In the genomic region with DNA sequence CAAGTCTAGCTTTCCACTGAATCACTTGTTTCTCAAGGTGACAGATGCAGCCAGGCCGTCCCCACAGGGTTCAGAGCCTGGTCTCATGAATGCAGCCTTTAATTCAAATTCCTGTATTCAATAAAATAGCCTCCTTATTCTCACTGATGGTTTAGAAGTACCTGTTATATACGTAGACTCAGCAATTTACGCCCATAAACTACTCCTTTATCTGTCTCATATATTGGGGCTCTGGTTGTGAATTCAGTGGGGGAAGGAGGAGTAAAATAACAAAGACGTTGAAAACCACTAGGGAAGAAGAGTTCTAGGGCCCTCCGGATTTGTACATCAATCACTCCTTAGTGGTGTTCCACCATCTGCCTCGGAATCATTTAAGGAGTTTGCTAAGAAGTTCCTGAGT, we compare ENCODE assay signal across 9 cellular contexts. TPM values are rescaled to one million over a fixed set of nuclear protein-coding genes. Genes with fewer than 3 reads are reported as not detected.
A peak's percentile ranks its signal among the peaks of the same experiment; 100 is the strongest.
DNase-seq lines count a peak whose midpoint lies in the region; FAIRE-seq and TF ChIP-seq lines count a peak whose summit lies in the region.
"Had no signal": no experiment of that assay in that cellular context is flagged by ENCODE, and none has a peak within 500 bp of the region (broad histone marks: within the 10 kb centered on the region; RNA-seq: fewer than 3 reads in every experiment).

No MANE protein-coding gene starts in this region.

- no peaks in the 10 kb centered on the region for H3K9me3 Mint-ChIP-seq in Calu3 (ENCODE audit: low read depth, unreplicated experiment)
- H3K9me3 Mint-ChIP-seq: activated CD4-positive, alpha-beta T cell treated with anti-CD3 and anti-CD28 coated beads, Interleukin-2, amount 10 ng/mL, durations not matched to agents 24 days and 14 days had no signal

- TSS peak; percentile 53 for BruUV-seq in Calu3 (replicated peaks; lab: Mats Ljungman, UMichigan)

- no peak for DNase-seq in Calu3
- DNase-seq in NT2/D1 (ENCODE audit: low read depth, low spot score), result no peak
- no peak for DNase-seq in fibroblast of villous mesenchyme (ENCODE audit: low read depth)
- no peak for DNase-seq in retinal pigment epithelial cell (ENCODE audit: low read depth)
- no peak for DNase-seq in SIG-M5 treated with dmso at 0.1 percent for 504 hours (lab: John Stamatoyannopoulos, UW; ENCODE audit: unreplicated experiment)
- DNase-seq in erythroblast (lab: John Stamatoyannopoulos, UW), result no peak
- no peak for DNase-seq in urothelium cell line (ENCODE audit: low spot score)
- DNase-seq: activated CD4-positive, alpha-beta T cell treated with anti-CD3 and anti-CD28 coated beads, Interleukin-2, amount 10 ng/mL, durations not matched to agents 24 days and 14 days; stimulated activated CD8-positive, alpha-beta memory T cell treated with anti-CD3 and anti-CD28 coated beads, Interleukin-4, amount 100 ng/mL, for 48 hours had no signal

- TF ChIP-seq POLR2A in erythroblast (IDR thresholded peaks at IDR 0.05; ENCODE audit: low read length), result no peak

- CTCF ChIA-PET in Calu3 (lab: Charles Lee), result no interaction called here

- H3K27me3 ChIP-seq in NT2/D1 (ENCODE audit: insufficient read depth, insufficient read length), result no peaks in the 10 kb centered on the region

- H3K27me3 Mint-ChIP-seq in Calu3 (ENCODE audit: unreplicated experiment), result no peaks in the 10 kb centered on the region

- peak overlapping the region; percentile 81 for H3K4me3 ChIP-seq in NT2/D1 (ENCODE audit: insufficient read length, low read depth)
- peak overlapping the region; percentile 69 for H3K4me3 ChIP-seq in fibroblast of villous mesenchyme (ENCODE audit: low read depth, low read length)
- H3K4me3 ChIP-seq in retinal pigment epithelial cell (ENCODE audit: low read length), result peak overlapping the region; percentile 52

- peaks cover 42% of the 10 kb centered on the region for H3K36me3 Mint-ChIP-seq in Calu3 (ENCODE audit: insufficient read depth, unreplicated experiment)

- H3K27ac Mint-ChIP-seq in Calu3 (ENCODE audit: unreplicated experiment), result no peak overlapping the region
- H3K27ac Mint-ChIP-seq: activated CD4-positive, alpha-beta T cell treated with anti-CD3 and anti-CD28 coated beads, Interleukin-2, amount 10 ng/mL, durations not matched to agents 24 days and 14 days had no signal

- peaks cover 9% of the 10 kb centered on the region for H3K4me1 Mint-ChIP-seq in Calu3 (ENCODE audit: low read depth, unreplicated experiment)
- H3K4me1 Mint-ChIP-seq: activated CD4-positive, alpha-beta T cell treated with anti-CD3 and anti-CD28 coated beads, Interleukin-2, amount 10 ng/mL, durations not matched to agents 24 days and 14 days had no signal

- intact Hi-C loops in Calu3 (cut with micrococcal nuclease; ENCODE audit: unreplicated experiment), result no loop called here

- peak overlapping the region; percentile 51 for H3K4me3 Mint-ChIP-seq in Calu3 (ENCODE audit: low read depth, unreplicated experiment)
- H3K4me3 Mint-ChIP-seq: activated CD4-positive, alpha-beta T cell treated with anti-CD3 and anti-CD28 coated beads, Interleukin-2, amount 10 ng/mL, durations not matched to agents 24 days and 14 days had no signal

- no peak for FAIRE-seq in urothelium cell line (lab: Jason Lieb, UNC)

- H3K9me3 ChIP-seq in NT2/D1 (ENCODE audit: insufficient read depth, low read length), result no peaks in the 10 kb centered on the region

- H3K4me1 ChIP-seq in NT2/D1 (ENCODE audit: insufficient read depth, insufficient read length), result peaks cover 32% of the 10 kb centered on the region

- peak overlapping the region; percentile 95 for H3K9ac ChIP-seq in NT2/D1 (ENCODE audit: insufficient read length, low read depth)

- TF ChIP-seq CTCF in Calu3 (IDR thresholded peaks at IDR 0.05; ENCODE audit: unreplicated experiment) (no peak), fibroblast of villous mesenchyme (IDR thresholded peaks at IDR 0.05; ENCODE audit: insufficient read depth, low read depth, low read length) (no peak), retinal pigment epithelial cell (conservative IDR thresholded peaks at IDR 0.05; ENCODE audit: low read depth, low read length) (no peak)

- peaks cover 51% of the 10 kb centered on the region for H3K36me3 ChIP-seq in NT2/D1 (ENCODE audit: insufficient read depth, insufficient read length, low read length)

RNA-seq across cellular contexts. Expression of gene OBSL1, which starts 1.7 kb away (rescaled TPM):
- total RNA-seq in Calu3 (2022), result 65.9 and 76.5 TPM in 2 replicates
- 67.0 and 86.8 TPM in 2 replicates for total RNA-seq in fibroblast of villous mesenchyme

RNA-seq across cellular contexts. Expression of gene INHA, which starts 2.5 kb away (rescaled TPM):
- 0.80 and 0.83 TPM in 2 replicates for total RNA-seq in Calu3 (2022)
- 0.43 and 0.64 TPM in 2 replicates for total RNA-seq in fibroblast of villous mesenchyme
- total RNA-seq: activated CD4-positive, alpha-beta T cell treated with anti-CD3 and anti-CD28 coated beads, Interleukin-2, amount 10 ng/mL, durations not matched to agents 24 days and 14 days had no signal

RNA-seq across cellular contexts. Expression of gene TMEM198, which starts 25.8 kb away (rescaled TPM):
- total RNA-seq in Calu3 (2022) (5.2 and 5.9 TPM in 2 replicates), fibroblast of villous mesenchyme (2.6 and 2.9 TPM in 2 replicates)

RNA-seq across cellular contexts. Expression of gene CHPF, which starts 26.0 kb away (rescaled TPM):
- 139 and 141 TPM in 2 replicates for total RNA-seq in Calu3 (2022)
- 196 and 201 TPM in 2 replicates for total RNA-seq in fibroblast of villous mesenchyme

RNA-seq across cellular contexts. Expression of gene STK11IP, which starts 28.0 kb away (rescaled TPM):
- total RNA-seq in Calu3 (2022), result 29.3 and 32.5 TPM in 2 replicates
- 16.4 and 18.7 TPM in 2 replicates for total RNA-seq in fibroblast of villous mesenchyme
